In the genomic region with DNA sequence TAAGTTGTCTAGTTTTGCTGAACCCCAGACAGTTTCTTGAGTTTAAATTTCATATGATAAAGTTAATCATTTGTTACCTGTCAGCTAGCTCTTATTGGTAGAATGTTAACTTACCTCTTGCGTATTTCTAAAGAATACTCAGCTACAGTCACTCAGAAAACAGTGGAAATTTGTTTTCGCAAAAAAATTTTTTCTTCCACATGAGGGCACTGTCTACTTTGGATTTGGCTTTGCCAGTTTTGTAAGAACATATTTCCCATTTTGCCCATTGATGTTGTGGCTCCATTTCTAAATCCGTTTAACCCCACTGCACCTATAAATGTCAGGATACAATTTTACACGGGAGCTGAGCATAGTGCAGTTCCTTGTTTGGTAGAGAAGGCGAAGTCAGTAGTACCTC, we compare ENCODE assay signal across 10 cellular contexts. TPM values are rescaled to one million over a fixed set of nuclear protein-coding genes. Genes with fewer than 3 reads are reported as not detected.
DNase-seq lines count a peak whose midpoint lies in the region; ATAC-seq and TF ChIP-seq lines count a peak whose summit lies in the region.
"Had no signal": no experiment of that assay in that cellular context is flagged by ENCODE, and none has a peak within 500 bp of the region (broad histone marks: within the 10 kb centered on the region; RNA-seq: fewer than 3 reads in every experiment).

No MANE protein-coding gene starts in this region.

- no peak overlapping the region for H3K27ac ChIP-seq in stomach

- H3K4me1 ChIP-seq in stomach: no peaks in the 10 kb centered on the region

- WGBS in stomach, 5 donors: 49 to 72% (median 56%) methylated on average over 5 of the region's 5 CpGs

- no peak for TF ChIP-seq POLR2A in stomach (IDR thresholded peaks at IDR 0.05)

- no peaks in the 10 kb centered on the region for H3K9me3 ChIP-seq in stomach

- TF ChIP-seq EP300 in stomach (IDR thresholded peaks at IDR 0.05): no peak

- H3K4me3 ChIP-seq in astrocyte of the spinal cord (ENCODE audit: low read depth, low read length) (no peak overlapping the region), stomach (no peak overlapping the region)

- peak; percentile 24 for TF ChIP-seq CTCF in astrocyte of the spinal cord (IDR thresholded peaks at IDR 0.05; ENCODE audit: low read depth, low read length)
- TF ChIP-seq CTCF in stomach (IDR thresholded peaks at IDR 0.05): peak in 1 of 7 experiments; percentile 19

- H3K27me3 ChIP-seq in stomach: peaks cover 0 to 6% (median 0%) of the 10 kb centered on the region in 3 donors

- intact Hi-C loops in stomach (cut with DNase I; ENCODE audit: low total_unique reads): no loop called here

- in situ Hi-C loops in G401 (cut with HindIII; ENCODE audit: low sequenced_read_pairs) (no loop called here), astrocyte of the spinal cord (cut with HindIII; ENCODE audit: low sequenced_read_pairs) (no loop called here)

- DNase-seq in G401 (ENCODE audit: low spot score) (peak; percentile 21), Kasumi-1 (lab: John Stamatoyannopoulos, UW) (peak; percentile 25 to 48), astrocyte of the spinal cord (ENCODE audit: low read depth, low spot score) (peak; percentile 4), midbrain (lab: John Stamatoyannopoulos, UW) (peak; percentile 39), stomach (no peak), HPDE6-E6E7 (ENCODE audit: extremely low spot score) (no peak), NCI-H2196 (lab: John Stamatoyannopoulos, UW; ENCODE audit: unreplicated experiment) (no peak)
- DNase-seq: activated naive CD4-positive, alpha-beta T cell treated with Interleukin-2 at 50 U/mL for 16 hours; NCI-H1092 treated with DMSO at 0.1 percent for 48 hours had no signal

- no peak for ATAC-seq in HG03135 (IDR thresholded peaks at IDR 0.05; ENCODE audit: unreplicated experiment)

- no peaks in the 10 kb centered on the region for H3K36me3 ChIP-seq in stomach

RNA-seq across cellular contexts. Expression of gene GCFC2, which starts 19.1 kb away (rescaled TPM):
- 38.6 and 52.5 TPM in 2 replicates for total RNA-seq in G401 (2014; rRNA removed; shearing (Covaris generic))
- total RNA-seq in stomach: 100 to 1,000 TPM in 1 of 5 donors, 10 to 100 TPM in 3, 1 to 10 TPM in 1; 9.3 to 112 (median 24.6) TPM
- polyA plus RNA-seq in stomach: 10 to 100 TPM; 10.9 to 20.9 (median 15.4) TPM

Comparison
In these comparisons a context has a peak if more than half of its experiments do, and no peak if none do; other contexts are left out.
1. DNase-seq: peak in G401 (single experiment), Kasumi-1 (2 of 2), astrocyte of the spinal cord (single experiment) and midbrain (single experiment); none in stomach (single experiment), HPDE6-E6E7 (single experiment) and NCI-H2196 (single experiment).